Comparison of ENCODE assay signal across 36 cellular contexts in the genomic region with DNA sequence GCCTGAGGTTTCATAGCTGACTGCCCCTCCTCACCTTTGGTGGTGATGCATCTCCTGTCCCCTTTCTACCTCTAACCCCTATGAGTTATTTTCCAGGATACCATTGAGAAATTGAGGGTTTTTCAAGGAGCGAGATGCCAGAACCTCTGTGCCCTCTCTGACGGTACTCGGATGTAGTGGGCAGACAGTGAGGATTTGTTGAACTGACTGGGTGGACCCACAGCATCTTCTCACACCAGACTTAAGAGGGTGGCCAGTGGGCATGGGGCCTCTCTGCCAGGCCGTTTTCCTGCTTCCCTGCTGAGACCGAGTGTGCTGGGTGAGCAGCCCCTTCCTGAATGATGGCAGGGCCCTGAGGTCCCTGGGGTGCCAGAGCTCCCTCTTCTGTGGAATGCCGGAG. TPM values are rescaled to one million over a fixed set of nuclear protein-coding genes. Genes with fewer than 3 reads are reported as not detected.
"Had no signal": no experiment of that assay in that cellular context is flagged by ENCODE, and none has a peak within 500 bp of the region (broad histone marks: within the 10 kb centered on the region; RNA-seq: fewer than 3 reads in every experiment).

No MANE protein-coding gene starts in this region.

- H3K36me3 ChIP-seq: adrenal gland, Peyer's patch, SJCRH30 had no signal

- H3K27ac ChIP-seq: adrenal gland, Peyer's patch, SJCRH30, SK-N-MC had no signal

- H3K27me3 ChIP-seq: adrenal gland, Peyer's patch had no signal

- H3K4me3 ChIP-seq: adrenal gland, Peyer's patch, SJCRH30, SK-N-MC had no signal

- DNase-seq: activated CD4-positive, alpha-beta T cell treated with anti-CD3 and anti-CD28 coated beads for 36 hours; activated CD4-positive, alpha-beta T cell treated with anti-CD3 and anti-CD28 coated beads, Interleukin-2, amount 10 ng/mL, durations not matched to agents 7 days and 5 days; activated CD4-positive, alpha-beta T cell treated with anti-CD3 and anti-CD28 coated beads, Interleukin-2, amount 50 U/mL, for 48 hours; activated CD8-positive, alpha-beta memory T cell treated with anti-CD3 and anti-CD28 coated beads, Interleukin-2, amount 50 U/mL, for 4 hours; activated CD8-positive, alpha-beta T cell treated with anti-CD3 and anti-CD28 coated beads, Interleukin-2, amount 10 ng/mL, durations not matched to agents 7 days and 5 days; activated gamma-delta T cell treated with Interleukin-2 at 50 U/mL for 16 hours; activated naive CD4-positive, alpha-beta T cell treated with anti-CD3 and anti-CD28 coated beads for 36 hours; activated T-cell treated with anti-CD3 and anti-CD28 coated beads for 4 hours; activated T-cell treated with anti-CD3 and anti-CD28 coated beads, Interleukin-2, amount 50 U/mL, for 72 hours; central memory CD4-positive, alpha-beta T cell; Kasumi-1; KG1; MM.1S; MV-4-11; NCI-H1092 treated with DMSO at 0.1 percent for 48 hours; NCI-H1417; NCI-H146; NCI-H187; NCI-H2029 treated with DMSO at 0.1 percent for 48 hours; NCI-H2107; NCI-H2171; NCI-H510A; NCI-H526; NCI-H748 treated with DMSO at 0.1 percent for 48 hours; NK-92 treated with Interleukin-12 subunit alpha and Interleukin-12 subunit beta, amount 100 ng/mL, for 24 hours; PC-3; Peyer's patch; SHP77; SJCRH30 had no signal

- FAIRE-seq: TTC549 had no signal

- ATAC-seq: activated CD4-positive, alpha-beta T cell treated with anti-CD3 and anti-CD28 coated beads for 36 hours; activated CD4-positive, CD25-positive, alpha-beta regulatory T cell treated with anti-CD3 and anti-CD28 coated beads, Interleukin-2, amount 50 U/mL, for 24 hours; activated CD8-positive, alpha-beta T cell treated with anti-CD3 and anti-CD28 coated beads, Interleukin-2, amount 10 ng/mL, durations not matched to agents 7 days and 5 days; activated naive CD4-positive, alpha-beta T cell treated with anti-CD3 and anti-CD28 coated beads, Interleukin-2, amount 50 U/mL, for 72 hours; activated T-cell treated with anti-CD3 and anti-CD28 coated beads, Interleukin-2, amount 50 U/mL, for 72 hours; activated T-helper 17 cell treated with anti-CD3 and anti-CD28 coated beads, Interleukin-2, amount 50 U/mL, for 72 hours; WTC11 had no signal

- H3K4me1 ChIP-seq: adrenal gland, Peyer's patch, SJCRH30 had no signal

- H3K9me3 ChIP-seq: adrenal gland, Peyer's patch, SJCRH30 had no signal

RNA-seq across cellular contexts. Expression of a gene that starts 46.3 kb away (rescaled TPM):
- total RNA-seq: activated T-helper 17 cell treated with anti-CD3 and anti-CD28 coated beads, Interleukin-2, amount 50 U/mL, for 72 hours had no signal
